9 cellular contexts compared by ENCODE assay signal in the genomic region with DNA sequence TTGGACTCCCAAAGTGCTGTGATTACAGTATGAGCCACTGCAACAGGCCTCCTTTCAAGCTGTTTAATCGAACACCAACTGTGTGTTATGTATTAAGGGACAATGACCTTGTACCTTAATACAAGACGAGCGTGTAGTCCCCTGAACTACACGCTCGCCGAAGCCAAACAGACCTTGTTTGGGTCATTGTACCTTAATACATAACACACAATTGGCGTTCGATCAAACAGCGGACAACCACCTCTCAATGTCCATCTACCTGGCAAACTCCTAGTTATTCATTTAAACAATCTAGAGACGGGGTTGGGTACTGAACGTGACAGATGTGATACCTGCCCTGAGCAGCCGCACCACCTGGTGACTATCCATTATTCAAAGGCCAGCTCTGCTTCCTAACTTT. TPM values are rescaled to one million over a fixed set of nuclear protein-coding genes. Genes with fewer than 3 reads are reported as not detected.
DNase-seq lines count a peak whose midpoint lies in the region; ATAC-seq and TF ChIP-seq lines count a peak whose summit lies in the region.
"Had no signal": no experiment of that assay in that cellular context is flagged by ENCODE, and none has a peak within 500 bp of the region (broad histone marks: within the 10 kb centered on the region; RNA-seq: fewer than 3 reads in every experiment).

No MANE protein-coding gene starts in this region.

- CTCF ChIA-PET in T-cell (lab: Charles Lee): interaction anchor here in 1 of 2 donors (0.6 kb wide), 1 partner anchor 1300 kb away, joined by 3 read pairs; no protein-coding TSS in a partner anchor

- peak overlapping the region; percentile 70 to 78 for H3K27ac Mint-ChIP-seq in T-cell

- DNase-seq in GM12865 (ENCODE audit: low read depth) (no peak), T-cell (no peak), fibroblast of villous mesenchyme (ENCODE audit: low read depth) (no peak), gastrocnemius medialis (no peak), DMS79 (lab: John Stamatoyannopoulos, UW) (no peak), AG08395 (ENCODE audit: low spot score) (no peak), NK-92 (lab: John Stamatoyannopoulos, UW; ENCODE audit: unreplicated experiment) (no peak), NCI-H2171 treated with DMSO at 0.1 percent for 48 hours (lab: John Stamatoyannopoulos, UW) (no peak)
- DNase-seq: NCI-H2227 treated with DMSO at 0.1 percent for 48 hours had no signal

- no peaks in the 10 kb centered on the region for H3K9me3 Mint-ChIP-seq in T-cell

- peaks cover 31 to 49% of the 10 kb centered on the region in 2 donors for H3K4me1 ChIP-seq in gastrocnemius medialis

- H3K36me3 ChIP-seq in gastrocnemius medialis: peaks cover 0 to 14% of the 10 kb centered on the region in 2 donors

- in situ Hi-C loops in gastrocnemius medialis (cut with MboI; ENCODE audit: low sequenced_read_pairs in 4 of 4): loop anchor here in 1 of 4 donors (25.0 kb wide), 1 partner anchor 304 kb away; no protein-coding TSS in a partner anchor

- no peaks in the 10 kb centered on the region for H3K27me3 Mint-ChIP-seq in T-cell

- intact Hi-C loops in gastrocnemius medialis (cut with DNase I; ENCODE audit: low total_unique reads): no loop called here

- peaks cover 61 to 66% (median 63%) of the 10 kb centered on the region in 3 donors for H3K4me1 Mint-ChIP-seq in T-cell

- peak overlapping the region; percentile 84 to 92 (median 85) for H3K4me3 Mint-ChIP-seq in T-cell

- TF ChIP-seq CTCF in GM12865 (IDR thresholded peaks at IDR 0.05; ENCODE audit: insufficient read depth, low read depth, low read length, missing control alignments) (no peak), fibroblast of villous mesenchyme (IDR thresholded peaks at IDR 0.05; ENCODE audit: insufficient read depth, low read depth, low read length) (no peak), gastrocnemius medialis (IDR thresholded peaks at IDR 0.05 in 4 of 5, conservative IDR thresholded peaks at IDR 0.05 in 1 of 5) (no peak)

- no peak for TF ChIP-seq POLR2A in gastrocnemius medialis (IDR thresholded peaks at IDR 0.05)

- peaks cover 24% of the 10 kb centered on the region for H3K36me3 Mint-ChIP-seq in T-cell

- POLR2A ChIA-PET in T-cell (lab: Charles Lee): no interaction called here

- H3K4me3 ChIP-seq in GM12865 (ENCODE audit: low read depth, low read length): peak overlapping the region; percentile 81
- peak overlapping the region; percentile 95 for H3K4me3 ChIP-seq in fibroblast of villous mesenchyme (ENCODE audit: low read depth, low read length)
- peak overlapping the region; percentile 85 to 96 (median 90) for H3K4me3 ChIP-seq in gastrocnemius medialis

- H3K27me3 ChIP-seq in gastrocnemius medialis: no peaks in the 10 kb centered on the region

- H3K27ac ChIP-seq in gastrocnemius medialis: peak overlapping the region in 2 of 4 donors; percentile 91 to 92

- no peaks in the 10 kb centered on the region for H3K9me3 ChIP-seq in gastrocnemius medialis

- no peak for ATAC-seq in T-cell (replicated peaks in 1 of 4)
- no peak for ATAC-seq in gastrocnemius medialis

RNA-seq across cellular contexts. Expression of a gene that starts 1.3 kb away (rescaled TPM):
- total RNA-seq in T-cell (10 to 100 TPM; 52.6 to 76.7 (median 70.3) TPM), fibroblast of villous mesenchyme (6.1 and 6.5 TPM in 2 replicates), gastrocnemius medialis (10 to 100 TPM in 2 of 4 donors, 1 to 10 TPM in 2; 7.4 to 12.1 (median 9.8) TPM)

RNA-seq across cellular contexts. Expression of a gene that starts 31.3 kb away (rescaled TPM):
- total RNA-seq in T-cell (10 to 100 TPM; 32.7 to 67.5 (median 36.9) TPM), fibroblast of villous mesenchyme (32.5 and 46.2 TPM in 2 replicates), gastrocnemius medialis (10 to 100 TPM; 24.1 to 60.3 (median 40.1) TPM)

RNA-seq across cellular contexts. Expression of a gene that starts 44.8 kb away (rescaled TPM):
- 1 to 10 TPM; 2.3 to 4.6 (median 3.3) TPM for total RNA-seq in T-cell
- 4.2 and 6.0 TPM in 2 replicates for total RNA-seq in fibroblast of villous mesenchyme
- total RNA-seq in gastrocnemius medialis: 1 to 10 TPM; 4.1 to 7.1 (median 5.0) TPM

RNA-seq across cellular contexts. Expression of a gene that starts 45.0 kb away (rescaled TPM):
- not detected for total RNA-seq in T-cell
- total RNA-seq in fibroblast of villous mesenchyme: not detected in 2 replicates
- not detected for total RNA-seq in gastrocnemius medialis
